ENCODE assay signal across 1 cellular context in the genomic region with DNA sequence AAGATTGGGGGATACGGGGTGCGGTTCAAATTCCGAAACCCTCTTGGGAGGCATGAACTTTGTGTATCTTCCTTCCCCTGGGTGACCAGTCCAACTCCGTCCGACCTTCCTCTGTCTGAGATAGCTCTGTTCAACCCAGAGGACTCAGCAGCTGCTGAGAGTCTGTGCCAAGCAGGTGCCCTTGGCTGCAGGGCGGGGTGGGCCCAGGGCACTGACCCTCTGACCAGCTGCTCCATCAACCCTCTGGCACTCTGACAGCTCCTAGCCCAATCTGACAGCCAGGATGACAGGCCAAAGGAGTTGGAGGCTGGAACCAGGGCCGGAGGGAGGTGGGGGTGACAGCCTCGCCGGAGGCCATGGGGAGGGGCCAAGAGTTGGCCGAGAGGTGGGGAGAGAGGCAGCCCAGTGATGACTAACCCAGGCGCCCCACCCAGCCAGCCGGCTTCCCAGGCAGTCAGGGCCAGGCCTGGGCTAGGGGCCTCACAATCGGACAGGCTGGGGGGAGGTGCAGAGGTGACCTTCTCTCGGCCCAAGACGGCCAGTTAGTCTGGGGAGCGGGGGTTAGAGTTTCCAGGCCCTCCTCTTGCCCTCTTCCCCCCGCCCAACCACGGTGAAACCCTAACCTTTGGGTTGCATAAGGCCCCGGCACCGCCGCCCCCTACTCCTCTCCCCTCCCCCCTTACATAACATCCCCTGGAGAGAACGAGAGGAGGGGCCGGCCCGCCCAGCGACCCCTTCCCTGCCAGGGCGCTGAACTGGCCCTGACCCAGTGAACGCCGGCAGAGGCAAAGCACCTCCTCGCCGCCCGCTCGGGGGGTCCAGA.
TF ChIP-seq lines count a peak whose summit lies in the region.

No MANE protein-coding gene starts in this region.

TF ChIP-seq in HEK293, 187 proteins besides CTCF, POLR2A, EP300 and RAD21 (continued from another document):
- peak; percentile 72 for TF ChIP-seq GLIS2 (tag by site-specific recombination; IDR thresholded peaks at IDR 0.05)
- peak; percentile 67 for TF ChIP-seq PRDM10 (tag by site-specific recombination; IDR thresholded peaks at IDR 0.05)
TF ChIP-seq in HEK293: peak in this region for 21.
